In genomic region chr2:102591646-102592045, GRCh38 we compare ENCODE assay signal across 1 cellular context.
TF ChIP-seq lines count a peak whose summit lies in the region.

No MANE protein-coding gene starts in this region.

TF ChIP-seq in H1, 55 proteins besides CTCF, POLR2A, EP300 and RAD21 (continued from another document):
- TF ChIP-seq, protein P1, sequence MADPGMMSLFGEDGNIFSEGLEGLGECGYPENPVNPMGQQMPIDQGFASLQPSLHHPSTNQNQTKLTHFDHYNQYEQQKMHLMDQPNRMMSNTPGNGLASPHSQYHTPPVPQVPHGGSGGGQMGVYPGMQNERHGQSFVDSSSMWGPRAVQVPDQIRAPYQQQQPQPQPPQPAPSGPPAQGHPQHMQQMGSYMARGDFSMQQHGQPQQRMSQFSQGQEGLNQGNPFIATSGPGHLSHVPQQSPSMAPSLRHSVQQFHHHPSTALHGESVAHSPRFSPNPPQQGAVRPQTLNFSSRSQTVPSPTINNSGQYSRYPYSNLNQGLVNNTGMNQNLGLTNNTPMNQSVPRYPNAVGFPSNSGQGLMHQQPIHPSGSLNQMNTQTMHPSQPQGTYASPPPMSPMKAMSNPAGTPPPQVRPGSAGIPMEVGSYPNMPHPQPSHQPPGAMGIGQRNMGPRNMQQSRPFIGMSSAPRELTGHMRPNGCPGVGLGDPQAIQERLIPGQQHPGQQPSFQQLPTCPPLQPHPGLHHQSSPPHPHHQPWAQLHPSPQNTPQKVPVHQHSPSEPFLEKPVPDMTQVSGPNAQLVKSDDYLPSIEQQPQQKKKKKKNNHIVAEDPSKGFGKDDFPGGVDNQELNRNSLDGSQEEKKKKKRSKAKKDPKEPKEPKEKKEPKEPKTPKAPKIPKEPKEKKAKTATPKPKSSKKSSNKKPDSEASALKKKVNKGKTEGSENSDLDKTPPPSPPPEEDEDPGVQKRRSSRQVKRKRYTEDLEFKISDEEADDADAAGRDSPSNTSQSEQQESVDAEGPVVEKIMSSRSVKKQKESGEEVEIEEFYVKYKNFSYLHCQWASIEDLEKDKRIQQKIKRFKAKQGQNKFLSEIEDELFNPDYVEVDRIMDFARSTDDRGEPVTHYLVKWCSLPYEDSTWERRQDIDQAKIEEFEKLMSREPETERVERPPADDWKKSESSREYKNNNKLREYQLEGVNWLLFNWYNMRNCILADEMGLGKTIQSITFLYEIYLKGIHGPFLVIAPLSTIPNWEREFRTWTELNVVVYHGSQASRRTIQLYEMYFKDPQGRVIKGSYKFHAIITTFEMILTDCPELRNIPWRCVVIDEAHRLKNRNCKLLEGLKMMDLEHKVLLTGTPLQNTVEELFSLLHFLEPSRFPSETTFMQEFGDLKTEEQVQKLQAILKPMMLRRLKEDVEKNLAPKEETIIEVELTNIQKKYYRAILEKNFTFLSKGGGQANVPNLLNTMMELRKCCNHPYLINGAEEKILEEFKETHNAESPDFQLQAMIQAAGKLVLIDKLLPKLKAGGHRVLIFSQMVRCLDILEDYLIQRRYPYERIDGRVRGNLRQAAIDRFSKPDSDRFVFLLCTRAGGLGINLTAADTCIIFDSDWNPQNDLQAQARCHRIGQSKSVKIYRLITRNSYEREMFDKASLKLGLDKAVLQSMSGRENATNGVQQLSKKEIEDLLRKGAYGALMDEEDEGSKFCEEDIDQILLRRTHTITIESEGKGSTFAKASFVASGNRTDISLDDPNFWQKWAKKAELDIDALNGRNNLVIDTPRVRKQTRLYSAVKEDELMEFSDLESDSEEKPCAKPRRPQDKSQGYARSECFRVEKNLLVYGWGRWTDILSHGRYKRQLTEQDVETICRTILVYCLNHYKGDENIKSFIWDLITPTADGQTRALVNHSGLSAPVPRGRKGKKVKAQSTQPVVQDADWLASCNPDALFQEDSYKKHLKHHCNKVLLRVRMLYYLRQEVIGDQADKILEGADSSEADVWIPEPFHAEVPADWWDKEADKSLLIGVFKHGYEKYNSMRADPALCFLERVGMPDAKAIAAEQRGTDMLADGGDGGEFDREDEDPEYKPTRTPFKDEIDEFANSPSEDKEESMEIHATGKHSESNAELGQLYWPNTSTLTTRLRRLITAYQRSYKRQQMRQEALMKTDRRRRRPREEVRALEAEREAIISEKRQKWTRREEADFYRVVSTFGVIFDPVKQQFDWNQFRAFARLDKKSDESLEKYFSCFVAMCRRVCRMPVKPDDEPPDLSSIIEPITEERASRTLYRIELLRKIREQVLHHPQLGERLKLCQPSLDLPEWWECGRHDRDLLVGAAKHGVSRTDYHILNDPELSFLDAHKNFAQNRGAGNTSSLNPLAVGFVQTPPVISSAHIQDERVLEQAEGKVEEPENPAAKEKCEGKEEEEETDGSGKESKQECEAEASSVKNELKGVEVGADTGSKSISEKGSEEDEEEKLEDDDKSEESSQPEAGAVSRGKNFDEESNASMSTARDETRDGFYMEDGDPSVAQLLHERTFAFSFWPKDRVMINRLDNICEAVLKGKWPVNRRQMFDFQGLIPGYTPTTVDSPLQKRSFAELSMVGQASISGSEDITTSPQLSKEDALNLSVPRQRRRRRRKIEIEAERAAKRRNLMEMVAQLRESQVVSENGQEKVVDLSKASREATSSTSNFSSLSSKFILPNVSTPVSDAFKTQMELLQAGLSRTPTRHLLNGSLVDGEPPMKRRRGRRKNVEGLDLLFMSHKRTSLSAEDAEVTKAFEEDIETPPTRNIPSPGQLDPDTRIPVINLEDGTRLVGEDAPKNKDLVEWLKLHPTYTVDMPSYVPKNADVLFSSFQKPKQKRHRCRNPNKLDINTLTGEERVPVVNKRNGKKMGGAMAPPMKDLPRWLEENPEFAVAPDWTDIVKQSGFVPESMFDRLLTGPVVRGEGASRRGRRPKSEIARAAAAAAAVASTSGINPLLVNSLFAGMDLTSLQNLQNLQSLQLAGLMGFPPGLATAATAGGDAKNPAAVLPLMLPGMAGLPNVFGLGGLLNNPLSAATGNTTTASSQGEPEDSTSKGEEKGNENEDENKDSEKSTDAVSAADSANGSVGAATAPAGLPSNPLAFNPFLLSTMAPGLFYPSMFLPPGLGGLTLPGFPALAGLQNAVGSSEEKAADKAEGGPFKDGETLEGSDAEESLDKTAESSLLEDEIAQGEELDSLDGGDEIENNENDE (IDR thresholded peaks at IDR 0.05; ENCODE audit: insufficient replicate concordance, low read length) = no peak
- TF ChIP-seq SUZ12 (IDR thresholded peaks at IDR 0.05; ENCODE audit: low read length) (no peak), POLR2AphosphoS5 (IDR thresholded peaks at IDR 0.05; ENCODE audit: low read depth, low read length) (no peak), HDAC6 (IDR thresholded peaks at IDR 0.05; ENCODE audit: low read depth, low read length) (no peak), SAP30 (IDR thresholded peaks at IDR 0.05; ENCODE audit: insufficient read depth, insufficient replicate concordance, low read length) (no peak), ZNF274 (IDR thresholded peaks at IDR 0.05; ENCODE audit: borderline replicate concordance, extremely low read depth, low read length) (no peak), EGR1 (IDR thresholded peaks at IDR 0.05; ENCODE audit: borderline replicate concordance, low read depth, low read length) (no peak), EZH2 (IDR thresholded peaks at IDR 0.05; ENCODE audit: low read depth, low read length, severe bottlenecking) (no peak), HDAC2 (IDR thresholded peaks at IDR 0.05; ENCODE audit: borderline replicate concordance in 1 of 2, low read depth in 2 of 2, low read length in 2 of 2) (no peak)
